Comparison of ENCODE assay signal across 19 cellular contexts in the genomic region with DNA sequence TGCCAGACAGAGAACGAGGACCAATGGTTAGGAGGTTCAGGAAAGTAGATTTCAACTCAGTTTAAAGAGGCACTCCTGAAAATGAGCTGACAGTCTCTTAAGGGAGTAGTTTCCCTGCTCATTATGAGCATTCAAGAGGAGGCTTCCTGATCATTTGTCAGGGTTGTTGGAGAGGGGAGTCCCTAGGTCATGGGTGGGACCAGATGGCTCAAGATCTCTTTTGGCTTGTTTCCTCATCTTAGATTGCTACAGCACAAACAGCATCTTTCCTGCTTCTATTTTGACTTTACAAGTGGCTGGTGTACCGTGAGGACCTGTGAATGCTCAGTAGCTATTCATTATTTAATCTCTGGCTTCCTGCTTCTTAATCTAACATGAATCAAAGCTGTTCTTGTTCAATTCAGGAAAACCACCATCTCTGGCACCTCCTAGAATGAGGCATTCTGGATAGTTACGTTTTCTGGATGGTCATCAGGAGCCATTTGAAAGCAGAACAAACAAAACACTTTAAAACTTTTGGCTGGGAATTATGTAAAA. TPM values are rescaled to one million over a fixed set of nuclear protein-coding genes. Genes with fewer than 3 reads are reported as not detected.
DNase-seq lines count a peak whose midpoint lies in the region; ATAC-seq lines count a peak whose summit lies in the region.
"Had no signal": no experiment of that assay in that cellular context is flagged by ENCODE, and none has a peak within 500 bp of the region (broad histone marks: within the 10 kb centered on the region; RNA-seq: fewer than 3 reads in every experiment).

No MANE protein-coding gene starts in this region.

- no peak overlapping the region for H2BK120ac ChIP-seq in mesendoderm (ENCODE audit: low read depth, low read length)

- no peaks in the 10 kb centered on the region for H3K27me3 Mint-ChIP-seq in activated naive CD8-positive, alpha-beta T cell treated with anti-CD3 and anti-CD28 coated beads, Interleukin-2, amount 50 U/mL, for 24 hours
- H3K27me3 Mint-ChIP-seq: activated CD4-positive, alpha-beta memory T cell treated with anti-CD3 and anti-CD28 coated beads, Interleukin-2, amount 10 ng/mL, durations not matched to agents 7 days and 5 days; activated naive CD4-positive, alpha-beta T cell treated with anti-CD3 and anti-CD28 coated beads, Interleukin-2, amount 10 ng/mL, durations not matched to agents 7 days and 5 days; B cell; IgD-negative memory B cell had no signal

- H3K27ac ChIP-seq in GM23248 = no peak overlapping the region
- H3K27ac ChIP-seq in mesendoderm (ENCODE audit: low read depth, low read length) = no peak overlapping the region
- H3K27ac ChIP-seq: WERI-Rb-1 had no signal

- no peaks in the 10 kb centered on the region for H3K9me3 ChIP-seq in GM23248 (ENCODE audit: low read depth)
- H3K9me3 ChIP-seq: MG63 had no signal

- peak; percentile 49 for DNase-seq in DMS 273 (lab: John Stamatoyannopoulos, UW; ENCODE audit: unreplicated experiment)
- DNase-seq in DMS 273 treated with DMSO at 0.1 percent for 48 hours (lab: John Stamatoyannopoulos, UW) = no peak
- peak; percentile 23 for DNase-seq in GM23248
- DNase-seq in activated naive CD8-positive, alpha-beta T cell treated with anti-CD3 and anti-CD28 coated beads, Interleukin-2, amount 50 U/mL, for 24 hours = no peak
- no peak for DNase-seq in mesendoderm
- DNase-seq in GM03348 (ENCODE audit: low spot score) = no peak
- DNase-seq: 8988T; activated CD4-positive, alpha-beta memory T cell treated with anti-CD3 and anti-CD28 coated beads, Interleukin-2, amount 10 ng/mL, durations not matched to agents 7 days and 5 days; activated naive CD4-positive, alpha-beta T cell treated with anti-CD3 and anti-CD28 coated beads, Interleukin-2, amount 10 ng/mL, durations not matched to agents 7 days and 5 days; activated T-cell treated with anti-CD3 and anti-CD28 coated beads, Interleukin-2, amount 50 U/mL, for 48 hours; effector CD8-positive, alpha-beta T cell; MG63; NCI-H1436 treated with DMSO at 0.1 percent for 48 hours; small intestine; WERI-Rb-1 had no signal

- in situ Hi-C loops in GM23248 (cut with MboI) = no loop called here

- H3K36me3 ChIP-seq in GM23248 (ENCODE audit: low read depth) (no peaks in the 10 kb centered on the region), mesendoderm (ENCODE audit: control insufficient read depth, insufficient read depth, low read length) (no peaks in the 10 kb centered on the region)
- H3K36me3 ChIP-seq: MG63 had no signal

- peaks cover 9% of the 10 kb centered on the region for H3K36me3 Mint-ChIP-seq in activated naive CD8-positive, alpha-beta T cell treated with anti-CD3 and anti-CD28 coated beads, Interleukin-2, amount 50 U/mL, for 24 hours (ENCODE audit: low read depth)

- H3K79me1 ChIP-seq in mesendoderm (ENCODE audit: low read length) = peaks cover 7% of the 10 kb centered on the region

- H2AK5ac ChIP-seq in mesendoderm (ENCODE audit: low read length) = no peak overlapping the region

- H3K4me1 ChIP-seq in GM23248 (ENCODE audit: insufficient read depth) = 0 out of 2 replicates have a peak, but pooled peaks cover 7% of the 10 kb centered on the region
- peaks cover 6% of the 10 kb centered on the region for H3K4me1 ChIP-seq in mesendoderm (ENCODE audit: control insufficient read depth, low read depth, low read length)

- H3K9me2 ChIP-seq in GM23248 (ENCODE audit: insufficient read depth) = no peaks in the 10 kb centered on the region

- peaks cover 75% of the 10 kb centered on the region for H3K79me2 ChIP-seq in GM23248 (ENCODE audit: insufficient read depth)
- peaks cover 1% of the 10 kb centered on the region for H3K79me2 ChIP-seq in mesendoderm (ENCODE audit: control insufficient read depth, insufficient read depth, low read length)

- no peak overlapping the region for H3K9ac ChIP-seq in GM23248
- H3K9ac ChIP-seq in mesendoderm (ENCODE audit: low read length) = no peak overlapping the region

- H3K27ac Mint-ChIP-seq in activated naive CD8-positive, alpha-beta T cell treated with anti-CD3 and anti-CD28 coated beads, Interleukin-2, amount 50 U/mL, for 24 hours = peak overlapping the region; percentile 21
- H3K27ac Mint-ChIP-seq: activated CD4-positive, alpha-beta memory T cell treated with anti-CD3 and anti-CD28 coated beads, Interleukin-2, amount 10 ng/mL, durations not matched to agents 7 days and 5 days; activated naive CD4-positive, alpha-beta T cell treated with anti-CD3 and anti-CD28 coated beads, Interleukin-2, amount 10 ng/mL, durations not matched to agents 7 days and 5 days; B cell; IgD-negative memory B cell had no signal

- no peak overlapping the region for H4K5ac ChIP-seq in mesendoderm (ENCODE audit: low read length)

- H3K23ac ChIP-seq in mesendoderm (ENCODE audit: low read length) = peak overlapping the region; percentile 11

- H3K4me1 Mint-ChIP-seq in activated naive CD8-positive, alpha-beta T cell treated with anti-CD3 and anti-CD28 coated beads, Interleukin-2, amount 50 U/mL, for 24 hours = peaks cover 38% of the 10 kb centered on the region

- H2BK5ac ChIP-seq in mesendoderm (ENCODE audit: low read length) = no peak overlapping the region

- H3K18ac ChIP-seq in mesendoderm (ENCODE audit: low read length) = no peak overlapping the region

- no peak overlapping the region for H2BK15ac ChIP-seq in mesendoderm (replicated peaks; ENCODE audit: low read depth)

- H3K56ac ChIP-seq in mesendoderm (ENCODE audit: low read length) = no peak overlapping the region

- WGBS in GM23248 (ENCODE audit: low coverage in 1 of 2, low lambda C conversion rate in 2 of 2, missing lambda C conversion rate in 2 of 2), 2 experiments = 40 to 43% methylated on average over 3 of the region's 3 CpGs
- no CpG with 5 or more reads among the region's 3 CpGs for WGBS in mesendoderm (ENCODE audit: extremely low coverage, insufficient coverage, low lambda C conversion rate)

- H3K27me3 ChIP-seq in GM23248 (replicated peaks; ENCODE audit: insufficient read depth) = no peaks in the 10 kb centered on the region
- H3K27me3 ChIP-seq in mesendoderm (ENCODE audit: insufficient read depth, low read length, poor library complexity) = no peaks in the 10 kb centered on the region
- H3K27me3 ChIP-seq: MG63 had no signal

- H3K4me2 ChIP-seq in GM23248 (ENCODE audit: unreplicated experiment) = no peak overlapping the region
- no peak overlapping the region for H3K4me2 ChIP-seq in mesendoderm (ENCODE audit: low read length)

- no peak overlapping the region for H4K8ac ChIP-seq in mesendoderm (ENCODE audit: low read depth, low read length)

- H3K9me3 Mint-ChIP-seq in activated naive CD8-positive, alpha-beta T cell treated with anti-CD3 and anti-CD28 coated beads, Interleukin-2, amount 50 U/mL, for 24 hours = no peaks in the 10 kb centered on the region
- H3K9me3 Mint-ChIP-seq: activated CD4-positive, alpha-beta memory T cell treated with anti-CD3 and anti-CD28 coated beads, Interleukin-2, amount 10 ng/mL, durations not matched to agents 7 days and 5 days; activated naive CD4-positive, alpha-beta T cell treated with anti-CD3 and anti-CD28 coated beads, Interleukin-2, amount 10 ng/mL, durations not matched to agents 7 days and 5 days; IgD-negative memory B cell had no signal

- peaks cover 3% of the 10 kb centered on the region; the same call in 1 of the 2 replicates for H3F3A ChIP-seq in GM23248 (ENCODE audit: insufficient read depth)

- no peaks in the 10 kb centered on the region for H4K20me1 ChIP-seq in GM23248 (ENCODE audit: insufficient read depth)

- no peak overlapping the region for H2AFZ ChIP-seq in GM23248

- ATAC-seq in activated naive CD8-positive, alpha-beta T cell treated with anti-CD3 and anti-CD28 coated beads, Interleukin-2, amount 50 U/mL, for 24 hours = no peak
- no peak for ATAC-seq in GM18858 (IDR thresholded peaks at IDR 0.05; ENCODE audit: unreplicated experiment)
- no peak for ATAC-seq in HG03469 (IDR thresholded peaks at IDR 0.05; ENCODE audit: unreplicated experiment)

- no peak overlapping the region for H3K4ac ChIP-seq in mesendoderm (ENCODE audit: low read depth, low read length)

- no peak overlapping the region for H3K4me3 Mint-ChIP-seq in activated naive CD8-positive, alpha-beta T cell treated with anti-CD3 and anti-CD28 coated beads, Interleukin-2, amount 50 U/mL, for 24 hours
- H3K4me3 Mint-ChIP-seq: activated CD4-positive, alpha-beta memory T cell treated with anti-CD3 and anti-CD28 coated beads, Interleukin-2, amount 10 ng/mL, durations not matched to agents 7 days and 5 days; activated naive CD4-positive, alpha-beta T cell treated with anti-CD3 and anti-CD28 coated beads, Interleukin-2, amount 10 ng/mL, durations not matched to agents 7 days and 5 days; B cell; IgD-negative memory B cell had no signal

- H3K4me3 ChIP-seq in GM23248 = no peak overlapping the region
- H3K4me3 ChIP-seq in mesendoderm (ENCODE audit: low read length) = no peak overlapping the region
- H3K4me3 ChIP-seq: MG63 had no signal

RNA-seq across cellular contexts. Expression of gene PEX14, which starts 47.6 kb away (rescaled TPM):
- total RNA-seq in GM23248 (2014; rRNA removed; shearing (Covaris generic)) = 13.9 and 16.9 TPM in 2 replicates
- 20.1 and 22.4 TPM in 2 replicates for polyA plus RNA-seq in GM23248 (2016; fragmentation: Nextera tagmentation; extraction: Ambion mirVana)
- polyA plus RNA-seq in mesendoderm (2013, experiment 1 of 2) = 17.6 TPM
- 18.4 TPM for polyA plus RNA-seq in mesendoderm (2013, experiment 2 of 2)

RNA-seq across cellular contexts. Expression of gene DFFA, which starts 50.1 kb away (rescaled TPM):
- total RNA-seq in GM23248 (2014; rRNA removed; shearing (Covaris generic)) = 27.9 and 35.0 TPM in 2 replicates
- 50.3 and 52.5 TPM in 2 replicates for polyA plus RNA-seq in GM23248 (2016; fragmentation: Nextera tagmentation; extraction: Ambion mirVana)
- polyA plus RNA-seq in mesendoderm (2013, experiment 1 of 2) = 58.7 TPM
- polyA plus RNA-seq in mesendoderm (2013, experiment 2 of 2) = 61.6 TPM

Comparison
In these comparisons a context has a peak if more than half of its experiments do, and no peak if none do; other contexts are left out.
1. DNase-seq: peak in DMS 273 (single experiment) and GM23248 (single experiment); none in DMS 273 treated with DMSO at 0.1 percent for 48 hours (single experiment), activated naive CD8-positive, alpha-beta T cell treated with anti-CD3 and anti-CD28 coated beads, Interleukin-2, amount 50 U/mL, for 24 hours (single experiment), mesendoderm (single experiment) and GM03348 (single experiment).